Comparison of ENCODE assay signal across 1 cellular context in the genomic region with DNA sequence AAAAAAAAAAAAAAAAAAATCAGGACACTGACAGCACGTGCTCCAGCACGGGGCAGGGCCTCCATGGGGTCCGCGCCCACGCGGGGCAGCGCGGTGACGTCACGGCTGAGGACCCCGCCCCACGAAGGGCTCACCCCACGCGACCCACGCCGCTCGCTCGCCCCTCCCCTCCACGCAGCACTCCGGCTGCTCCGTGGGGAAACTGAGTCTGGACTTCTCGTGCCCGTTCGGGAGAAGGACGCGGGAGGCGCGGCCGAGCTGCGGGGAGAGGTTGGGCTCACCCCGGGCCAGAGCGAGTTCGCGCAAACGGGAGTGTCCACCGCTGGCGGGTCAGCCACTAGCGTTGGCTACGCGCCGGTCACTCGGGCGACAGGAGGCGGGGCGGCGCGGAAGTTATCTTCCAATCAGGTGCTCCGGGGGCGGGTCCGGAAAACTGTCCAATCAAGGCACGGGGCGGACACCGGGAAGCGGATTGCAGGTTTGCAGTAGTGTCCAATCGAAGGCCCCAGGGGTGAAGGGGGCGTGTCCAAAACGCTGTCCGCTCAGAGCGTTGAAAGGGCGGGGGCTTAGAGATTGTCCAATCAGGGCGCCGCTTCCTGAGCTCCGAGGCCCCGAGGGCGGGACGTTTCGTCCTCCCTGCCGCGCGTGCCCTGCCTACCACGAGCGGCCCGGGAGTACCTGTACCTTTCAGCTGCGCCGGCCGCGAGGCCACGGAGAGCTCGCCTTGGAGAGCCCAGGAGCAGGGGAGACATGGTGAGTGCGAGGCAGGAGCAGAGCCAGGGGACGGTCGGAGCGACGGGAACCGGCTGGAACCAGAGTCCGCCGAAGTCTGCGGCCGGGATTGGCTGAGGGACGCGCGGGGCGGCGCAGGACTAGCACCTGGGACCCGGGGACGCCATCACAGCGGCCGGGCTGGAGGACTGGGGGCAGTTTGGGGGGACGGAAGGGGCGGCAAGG.
TF ChIP-seq lines count a peak whose summit lies in the region.

ZNF57 (plus strand) TSS at position 633 of the 957 bp plus-strand sequence; CDS start at position 751, 118 bp downstream.

TF ChIP-seq in K562, 482 proteins besides CTCF, POLR2A, EP300 and RAD21 (continued from another document and continues in another):
- no peak for TF ChIP-seq CTCFL (IDR thresholded peaks at IDR 0.05; ENCODE audit: borderline replicate concordance, insufficient read depth, low read depth, low read length, poor library complexity, severe bottlenecking)
- no peak for TF ChIP-seq CEBPB (tag; IDR thresholded peaks at IDR 0.05)
- no peak for TF ChIP-seq ILK (tag; IDR thresholded peaks at IDR 0.05; ENCODE audit: borderline replicate concordance, low read depth)
- no peak for TF ChIP-seq ZFP1 (CRISPR knock-in tag; IDR thresholded peaks at IDR 0.05)
- TF ChIP-seq NCOA2 (IDR thresholded peaks at IDR 0.05; ENCODE audit: partially characterized antibody in 2 of 2): no peak
- no peak; the same call in 1 of the 2 replicates for TF ChIP-seq NCOA1 (IDR thresholded peaks at IDR 0.05; ENCODE audit: low read depth)
- TF ChIP-seq HLTF (IDR thresholded peaks at IDR 0.05): no peak
- TF ChIP-seq FOXP1 (CRISPR knock-in tag; IDR thresholded peaks at IDR 0.05): peak; percentile 98
- 0 out of 2 replicates have a peak, but pooled peaks have one; percentile 20 for TF ChIP-seq TRIM28 (IDR thresholded peaks at IDR 0.05)
- TF ChIP-seq FOXK2 (conservative IDR thresholded peaks at IDR 0.05 in 1 of 2, IDR thresholded peaks at IDR 0.05 in 1 of 2; ENCODE audit: low read depth in 2 of 2): no peak
- TF ChIP-seq MXI1 (IDR thresholded peaks at IDR 0.05; ENCODE audit: low read depth, low read length): peak; percentile 47; the same call in 1 of the 2 replicates
- no peak for TF ChIP-seq ZNF778 (CRISPR knock-in tag; IDR thresholded peaks at IDR 0.05)
- peak; percentile 41; the same call in 1 of the 2 replicates for TF ChIP-seq POLR2AphosphoS5 (IDR thresholded peaks at IDR 0.05; ENCODE audit: control insufficient read depth, insufficient read depth, low read depth, low read length)
- TF ChIP-seq USF1 (CRISPR knock-in tag; IDR thresholded peaks at IDR 0.05): peak; percentile 47
- no peak for TF ChIP-seq ZNF644 (tag; IDR thresholded peaks at IDR 0.05; ENCODE audit: low read depth)
- TF ChIP-seq, protein P1, sequence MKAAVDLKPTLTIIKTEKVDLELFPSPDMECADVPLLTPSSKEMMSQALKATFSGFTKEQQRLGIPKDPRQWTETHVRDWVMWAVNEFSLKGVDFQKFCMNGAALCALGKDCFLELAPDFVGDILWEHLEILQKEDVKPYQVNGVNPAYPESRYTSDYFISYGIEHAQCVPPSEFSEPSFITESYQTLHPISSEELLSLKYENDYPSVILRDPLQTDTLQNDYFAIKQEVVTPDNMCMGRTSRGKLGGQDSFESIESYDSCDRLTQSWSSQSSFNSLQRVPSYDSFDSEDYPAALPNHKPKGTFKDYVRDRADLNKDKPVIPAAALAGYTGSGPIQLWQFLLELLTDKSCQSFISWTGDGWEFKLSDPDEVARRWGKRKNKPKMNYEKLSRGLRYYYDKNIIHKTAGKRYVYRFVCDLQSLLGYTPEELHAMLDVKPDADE (conservative IDR thresholded peaks at IDR 0.05; ENCODE audit: control insufficient read depth, low read depth, low read length): no peak; the same call in 1 of the 2 replicates
- 0 out of 2 replicates have a peak, but pooled peaks have one; percentile 64 for TF ChIP-seq KDM2B (CRISPR knock-in tag; IDR thresholded peaks at IDR 0.05)
- TF ChIP-seq STAT5B (CRISPR knock-in tag; IDR thresholded peaks at IDR 0.05): no peak
- no peak for TF ChIP-seq GATA2 (CRISPR knock-in tag; IDR thresholded peaks at IDR 0.05)
- TF ChIP-seq ZNF282 (CRISPR knock-in tag; IDR thresholded peaks at IDR 0.05): no peak
- TF ChIP-seq, protein P2, sequence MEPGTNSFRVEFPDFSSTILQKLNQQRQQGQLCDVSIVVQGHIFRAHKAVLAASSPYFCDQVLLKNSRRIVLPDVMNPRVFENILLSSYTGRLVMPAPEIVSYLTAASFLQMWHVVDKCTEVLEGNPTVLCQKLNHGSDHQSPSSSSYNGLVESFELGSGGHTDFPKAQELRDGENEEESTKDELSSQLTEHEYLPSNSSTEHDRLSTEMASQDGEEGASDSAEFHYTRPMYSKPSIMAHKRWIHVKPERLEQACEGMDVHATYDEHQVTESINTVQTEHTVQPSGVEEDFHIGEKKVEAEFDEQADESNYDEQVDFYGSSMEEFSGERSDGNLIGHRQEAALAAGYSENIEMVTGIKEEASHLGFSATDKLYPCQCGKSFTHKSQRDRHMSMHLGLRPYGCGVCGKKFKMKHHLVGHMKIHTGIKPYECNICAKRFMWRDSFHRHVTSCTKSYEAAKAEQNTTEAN (CRISPR knock-in tag; IDR thresholded peaks at IDR 0.05): no peak
- peak; percentile 44 for TF ChIP-seq KLF1 (tag; IDR thresholded peaks at IDR 0.05)
- TF ChIP-seq, protein P3, sequence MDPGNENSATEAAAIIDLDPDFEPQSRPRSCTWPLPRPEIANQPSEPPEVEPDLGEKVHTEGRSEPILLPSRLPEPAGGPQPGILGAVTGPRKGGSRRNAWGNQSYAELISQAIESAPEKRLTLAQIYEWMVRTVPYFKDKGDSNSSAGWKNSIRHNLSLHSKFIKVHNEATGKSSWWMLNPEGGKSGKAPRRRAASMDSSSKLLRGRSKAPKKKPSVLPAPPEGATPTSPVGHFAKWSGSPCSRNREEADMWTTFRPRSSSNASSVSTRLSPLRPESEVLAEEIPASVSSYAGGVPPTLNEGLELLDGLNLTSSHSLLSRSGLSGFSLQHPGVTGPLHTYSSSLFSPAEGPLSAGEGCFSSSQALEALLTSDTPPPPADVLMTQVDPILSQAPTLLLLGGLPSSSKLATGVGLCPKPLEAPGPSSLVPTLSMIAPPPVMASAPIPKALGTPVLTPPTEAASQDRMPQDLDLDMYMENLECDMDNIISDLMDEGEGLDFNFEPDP (CRISPR knock-in tag; IDR thresholded peaks at IDR 0.05): no peak
- no peak for TF ChIP-seq ZNF445 (CRISPR knock-in tag; IDR thresholded peaks at IDR 0.05; ENCODE audit: low read depth)
- no peak for TF ChIP-seq SOX6 (IDR thresholded peaks at IDR 0.05)
- TF ChIP-seq FUS (optimal IDR thresholded peaks at IDR 0.05; ENCODE audit: low read depth, low read length): no peak
- TF ChIP-seq POLR2H (tag; IDR thresholded peaks at IDR 0.05; ENCODE audit: low read depth): no peak
- TF ChIP-seq ELF2 (CRISPR knock-in tag; IDR thresholded peaks at IDR 0.05): no peak
- no peak for TF ChIP-seq TCF7L2 (IDR thresholded peaks at IDR 0.05; ENCODE audit: low read depth, low read length)
- no peak for TF ChIP-seq MCM7 (IDR thresholded peaks at IDR 0.05)
- no peak for TF ChIP-seq ZFP30 (CRISPR knock-in tag; IDR thresholded peaks at IDR 0.05; ENCODE audit: borderline replicate concordance)
- peak; percentile 44 for TF ChIP-seq MEIS2 (IDR thresholded peaks at IDR 0.05; ENCODE audit: partially characterized antibody)
- TF ChIP-seq, protein P4, sequence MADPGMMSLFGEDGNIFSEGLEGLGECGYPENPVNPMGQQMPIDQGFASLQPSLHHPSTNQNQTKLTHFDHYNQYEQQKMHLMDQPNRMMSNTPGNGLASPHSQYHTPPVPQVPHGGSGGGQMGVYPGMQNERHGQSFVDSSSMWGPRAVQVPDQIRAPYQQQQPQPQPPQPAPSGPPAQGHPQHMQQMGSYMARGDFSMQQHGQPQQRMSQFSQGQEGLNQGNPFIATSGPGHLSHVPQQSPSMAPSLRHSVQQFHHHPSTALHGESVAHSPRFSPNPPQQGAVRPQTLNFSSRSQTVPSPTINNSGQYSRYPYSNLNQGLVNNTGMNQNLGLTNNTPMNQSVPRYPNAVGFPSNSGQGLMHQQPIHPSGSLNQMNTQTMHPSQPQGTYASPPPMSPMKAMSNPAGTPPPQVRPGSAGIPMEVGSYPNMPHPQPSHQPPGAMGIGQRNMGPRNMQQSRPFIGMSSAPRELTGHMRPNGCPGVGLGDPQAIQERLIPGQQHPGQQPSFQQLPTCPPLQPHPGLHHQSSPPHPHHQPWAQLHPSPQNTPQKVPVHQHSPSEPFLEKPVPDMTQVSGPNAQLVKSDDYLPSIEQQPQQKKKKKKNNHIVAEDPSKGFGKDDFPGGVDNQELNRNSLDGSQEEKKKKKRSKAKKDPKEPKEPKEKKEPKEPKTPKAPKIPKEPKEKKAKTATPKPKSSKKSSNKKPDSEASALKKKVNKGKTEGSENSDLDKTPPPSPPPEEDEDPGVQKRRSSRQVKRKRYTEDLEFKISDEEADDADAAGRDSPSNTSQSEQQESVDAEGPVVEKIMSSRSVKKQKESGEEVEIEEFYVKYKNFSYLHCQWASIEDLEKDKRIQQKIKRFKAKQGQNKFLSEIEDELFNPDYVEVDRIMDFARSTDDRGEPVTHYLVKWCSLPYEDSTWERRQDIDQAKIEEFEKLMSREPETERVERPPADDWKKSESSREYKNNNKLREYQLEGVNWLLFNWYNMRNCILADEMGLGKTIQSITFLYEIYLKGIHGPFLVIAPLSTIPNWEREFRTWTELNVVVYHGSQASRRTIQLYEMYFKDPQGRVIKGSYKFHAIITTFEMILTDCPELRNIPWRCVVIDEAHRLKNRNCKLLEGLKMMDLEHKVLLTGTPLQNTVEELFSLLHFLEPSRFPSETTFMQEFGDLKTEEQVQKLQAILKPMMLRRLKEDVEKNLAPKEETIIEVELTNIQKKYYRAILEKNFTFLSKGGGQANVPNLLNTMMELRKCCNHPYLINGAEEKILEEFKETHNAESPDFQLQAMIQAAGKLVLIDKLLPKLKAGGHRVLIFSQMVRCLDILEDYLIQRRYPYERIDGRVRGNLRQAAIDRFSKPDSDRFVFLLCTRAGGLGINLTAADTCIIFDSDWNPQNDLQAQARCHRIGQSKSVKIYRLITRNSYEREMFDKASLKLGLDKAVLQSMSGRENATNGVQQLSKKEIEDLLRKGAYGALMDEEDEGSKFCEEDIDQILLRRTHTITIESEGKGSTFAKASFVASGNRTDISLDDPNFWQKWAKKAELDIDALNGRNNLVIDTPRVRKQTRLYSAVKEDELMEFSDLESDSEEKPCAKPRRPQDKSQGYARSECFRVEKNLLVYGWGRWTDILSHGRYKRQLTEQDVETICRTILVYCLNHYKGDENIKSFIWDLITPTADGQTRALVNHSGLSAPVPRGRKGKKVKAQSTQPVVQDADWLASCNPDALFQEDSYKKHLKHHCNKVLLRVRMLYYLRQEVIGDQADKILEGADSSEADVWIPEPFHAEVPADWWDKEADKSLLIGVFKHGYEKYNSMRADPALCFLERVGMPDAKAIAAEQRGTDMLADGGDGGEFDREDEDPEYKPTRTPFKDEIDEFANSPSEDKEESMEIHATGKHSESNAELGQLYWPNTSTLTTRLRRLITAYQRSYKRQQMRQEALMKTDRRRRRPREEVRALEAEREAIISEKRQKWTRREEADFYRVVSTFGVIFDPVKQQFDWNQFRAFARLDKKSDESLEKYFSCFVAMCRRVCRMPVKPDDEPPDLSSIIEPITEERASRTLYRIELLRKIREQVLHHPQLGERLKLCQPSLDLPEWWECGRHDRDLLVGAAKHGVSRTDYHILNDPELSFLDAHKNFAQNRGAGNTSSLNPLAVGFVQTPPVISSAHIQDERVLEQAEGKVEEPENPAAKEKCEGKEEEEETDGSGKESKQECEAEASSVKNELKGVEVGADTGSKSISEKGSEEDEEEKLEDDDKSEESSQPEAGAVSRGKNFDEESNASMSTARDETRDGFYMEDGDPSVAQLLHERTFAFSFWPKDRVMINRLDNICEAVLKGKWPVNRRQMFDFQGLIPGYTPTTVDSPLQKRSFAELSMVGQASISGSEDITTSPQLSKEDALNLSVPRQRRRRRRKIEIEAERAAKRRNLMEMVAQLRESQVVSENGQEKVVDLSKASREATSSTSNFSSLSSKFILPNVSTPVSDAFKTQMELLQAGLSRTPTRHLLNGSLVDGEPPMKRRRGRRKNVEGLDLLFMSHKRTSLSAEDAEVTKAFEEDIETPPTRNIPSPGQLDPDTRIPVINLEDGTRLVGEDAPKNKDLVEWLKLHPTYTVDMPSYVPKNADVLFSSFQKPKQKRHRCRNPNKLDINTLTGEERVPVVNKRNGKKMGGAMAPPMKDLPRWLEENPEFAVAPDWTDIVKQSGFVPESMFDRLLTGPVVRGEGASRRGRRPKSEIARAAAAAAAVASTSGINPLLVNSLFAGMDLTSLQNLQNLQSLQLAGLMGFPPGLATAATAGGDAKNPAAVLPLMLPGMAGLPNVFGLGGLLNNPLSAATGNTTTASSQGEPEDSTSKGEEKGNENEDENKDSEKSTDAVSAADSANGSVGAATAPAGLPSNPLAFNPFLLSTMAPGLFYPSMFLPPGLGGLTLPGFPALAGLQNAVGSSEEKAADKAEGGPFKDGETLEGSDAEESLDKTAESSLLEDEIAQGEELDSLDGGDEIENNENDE (IDR thresholded peaks at IDR 0.05; ENCODE audit: low read depth, low read length): no peak
- TF ChIP-seq TCF7 (IDR thresholded peaks at IDR 0.05; ENCODE audit: borderline replicate concordance): no peak
- no peak for TF ChIP-seq ZNF76 (CRISPR knock-in tag; IDR thresholded peaks at IDR 0.05; ENCODE audit: borderline replicate concordance)
- TF ChIP-seq MYC (IDR thresholded peaks at IDR 0.05; ENCODE audit: low read depth, low read length): peak; percentile 85
- no peak for TF ChIP-seq MYC (CRISPR knock-in tag; IDR thresholded peaks at IDR 0.05; ENCODE audit: borderline replicate concordance, low read depth)
- TF ChIP-seq NFYB (IDR thresholded peaks at IDR 0.05; ENCODE audit: extremely low read depth, insufficient read length): peak; percentile 85
- TF ChIP-seq SMARCC2 (IDR thresholded peaks at IDR 0.05; ENCODE audit: low read depth): no peak
- TF ChIP-seq, protein P5, sequence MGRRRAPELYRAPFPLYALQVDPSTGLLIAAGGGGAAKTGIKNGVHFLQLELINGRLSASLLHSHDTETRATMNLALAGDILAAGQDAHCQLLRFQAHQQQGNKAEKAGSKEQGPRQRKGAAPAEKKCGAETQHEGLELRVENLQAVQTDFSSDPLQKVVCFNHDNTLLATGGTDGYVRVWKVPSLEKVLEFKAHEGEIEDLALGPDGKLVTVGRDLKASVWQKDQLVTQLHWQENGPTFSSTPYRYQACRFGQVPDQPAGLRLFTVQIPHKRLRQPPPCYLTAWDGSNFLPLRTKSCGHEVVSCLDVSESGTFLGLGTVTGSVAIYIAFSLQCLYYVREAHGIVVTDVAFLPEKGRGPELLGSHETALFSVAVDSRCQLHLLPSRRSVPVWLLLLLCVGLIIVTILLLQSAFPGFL (CRISPR knock-in tag; IDR thresholded peaks at IDR 0.05): 0 out of 2 replicates have a peak, but pooled peaks have one; percentile 45
